25 cellular contexts compared by ENCODE assay signal in the genomic region with DNA sequence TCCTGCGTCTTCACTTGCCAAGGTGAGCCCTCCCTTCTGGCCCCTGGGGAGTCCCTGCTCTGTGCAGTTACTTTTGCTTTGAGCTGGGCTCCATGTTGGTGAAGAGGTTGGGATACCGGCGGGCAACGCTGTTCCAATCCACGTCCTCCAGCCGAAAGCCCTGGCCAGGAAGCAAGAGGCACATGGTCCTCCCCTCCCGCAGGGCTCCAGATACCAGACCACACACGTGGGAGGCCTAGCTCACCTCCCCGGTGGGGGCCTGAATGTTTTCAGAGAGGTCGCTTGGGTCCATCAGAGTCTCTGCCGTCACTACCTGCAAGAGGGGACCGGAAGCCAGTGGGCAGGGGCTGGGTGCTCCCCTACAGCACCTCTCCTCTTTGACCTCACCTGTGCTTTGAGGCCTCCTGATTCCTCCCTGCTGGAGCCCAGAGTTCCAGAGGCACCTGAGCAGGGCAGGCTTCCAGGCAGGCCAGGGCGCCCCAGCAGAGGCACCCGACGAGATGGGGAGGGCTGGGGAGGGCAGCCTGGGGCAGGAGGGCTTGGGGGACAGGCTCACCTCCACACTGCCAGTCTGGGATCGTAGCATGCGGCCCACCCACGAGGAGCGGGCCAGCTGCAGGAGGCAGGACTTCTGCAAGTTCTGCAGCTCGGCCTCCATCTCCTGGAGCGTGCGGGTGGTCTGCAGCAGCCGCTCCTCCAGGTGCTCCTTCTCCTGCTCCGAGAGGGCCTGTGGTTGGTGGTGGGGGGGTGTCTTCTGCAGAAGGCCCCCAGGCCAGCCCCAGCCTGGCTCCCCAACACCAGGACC. TPM values are rescaled to one million over a fixed set of nuclear protein-coding genes. Genes with fewer than 3 reads are reported as not detected.
A peak's percentile ranks its signal among the peaks of the same experiment; 100 is the strongest.
DNase-seq lines count a peak whose midpoint lies in the region; ATAC-seq, FAIRE-seq and TF ChIP-seq lines count a peak whose summit lies in the region.
"Had no signal": no experiment of that assay in that cellular context is flagged by ENCODE, and none has a peak within 500 bp of the region (broad histone marks: within the 10 kb centered on the region; RNA-seq: fewer than 3 reads in every experiment).

No MANE protein-coding gene starts in this region.

- H3K9me3 ChIP-seq in right cardiac atrium (ENCODE audit: control insufficient read depth, low read length) (no peaks in the 10 kb centered on the region), K562 (replicated peaks; ENCODE audit: control insufficient read depth, insufficient read depth, low read depth, low read length) (no peaks in the 10 kb centered on the region), A673 (ENCODE audit: low read depth, low read length, poor library complexity, severe bottlenecking) (no peaks in the 10 kb centered on the region), WERI-Rb-1 (ENCODE audit: severe bottlenecking) (no peaks in the 10 kb centered on the region)
- H3K9me3 ChIP-seq: thoracic aorta had no signal

- H3K27ac Mint-ChIP-seq in type B pancreatic cell, result no peak overlapping the region
- H3K27ac Mint-ChIP-seq: activated CD4-positive, alpha-beta T cell treated with anti-CD3 and anti-CD28 coated beads, Interleukin-2, amount 10 ng/mL, durations not matched to agents 24 days and 14 days had no signal

- peaks cover 5% of the 10 kb centered on the region for H3K4me1 Mint-ChIP-seq in type B pancreatic cell (ENCODE audit: unreplicated experiment)

- CTCF ChIA-PET in K562 (lab: Yijun Ruan, JAX; ENCODE audit: low intra/inter-chr PET ratio) (no interaction called here), A673 (lab: Charles Lee) (no interaction called here)

- no peak overlapping the region for H3K27ac ChIP-seq in right cardiac atrium (ENCODE audit: low read length)
- no peak overlapping the region for H3K27ac ChIP-seq in K562 (ENCODE audit: extremely low read depth, low read depth, low read length)
- H3K27ac ChIP-seq in A673 (ENCODE audit: low read depth, low read length, poor library complexity, severe bottlenecking), result no peak overlapping the region
- H3K27ac ChIP-seq in WERI-Rb-1, result no peak overlapping the region
- H3K27ac ChIP-seq: HL-60, thoracic aorta had no signal

- BruUV-seq in K562 (replicated peaks; lab: Mats Ljungman, UMichigan) (no TSS peak), A673 (replicated peaks; lab: Mats Ljungman, UMichigan) (no TSS peak)

- H3K27me3 ChIP-seq in right cardiac atrium (ENCODE audit: control insufficient read depth, insufficient read depth) (no peaks in the 10 kb centered on the region), K562 (ENCODE audit: control insufficient read depth in 2 of 2, insufficient read depth in 2 of 2, low read length in 2 of 2) (no peaks in the 10 kb centered on the region), A673 (replicated peaks; ENCODE audit: insufficient read depth, low read depth, low read length, poor library complexity) (peaks cover 22% of the 10 kb centered on the region), WERI-Rb-1 (ENCODE audit: insufficient read depth, low read depth, severe bottlenecking) (peaks cover 19% of the 10 kb centered on the region)

- no peak overlapping the region for H3K4me2 ChIP-seq in K562 (ENCODE audit: insufficient read depth, low read length)

- no peaks in the 10 kb centered on the region for H3K9me3 Mint-ChIP-seq in type B pancreatic cell
- H3K9me3 Mint-ChIP-seq: activated CD4-positive, alpha-beta T cell treated with anti-CD3 and anti-CD28 coated beads, Interleukin-2, amount 10 ng/mL, durations not matched to agents 24 days and 14 days had no signal

- TF ChIP-seq CTCF in K562 (IDR thresholded peaks at IDR 0.05 in 2 of 3, conservative IDR thresholded peaks at IDR 0.05 in 1 of 3; ENCODE audit: insufficient read depth in 2 of 3, low read depth in 1 of 3, low read length in 3 of 3) (no peak), type B pancreatic cell (conservative IDR thresholded peaks at IDR 0.05) (no peak), A673 (conservative IDR thresholded peaks at IDR 0.05; ENCODE audit: low read depth, low read length) (no peak), WERI-Rb-1 (IDR thresholded peaks at IDR 0.05; ENCODE audit: low read depth, low read length) (no peak)

- 82% methylated on average over 24 of the region's 24 CpGs for WGBS in right cardiac atrium
- WGBS in K562 (ENCODE audit: insufficient coverage, low coverage, missing lambda C conversion rate), result 58% methylated on average over 22 of the region's 24 CpGs

- no peak for TF ChIP-seq RAD21 in K562 (CRISPR knock-in tag; conservative IDR thresholded peaks at IDR 0.05 in 1 of 2, IDR thresholded peaks at IDR 0.05 in 1 of 2)

- POLR2A ChIA-PET in K562 (lab: Yijun Ruan, JAX) (interaction anchor here (0.6 to 0.8 kb wide), 2 partner anchors 23 to 239 kb away, joined by 3 to 4 read pairs; no protein-coding TSS in a partner anchor), A673 (lab: Charles Lee; ENCODE audit: low non-redundant PET) (no interaction called here)

- peaks cover 6% of the 10 kb centered on the region; the same call in 1 of the 3 replicates for H3K36me3 ChIP-seq in K562 (ENCODE audit: control insufficient read depth, insufficient read depth, low read length)
- no peaks in the 10 kb centered on the region for H3K36me3 ChIP-seq in A673 (ENCODE audit: insufficient read depth, low read length, poor library complexity, severe bottlenecking)
- H3K36me3 ChIP-seq in WERI-Rb-1, result no peaks in the 10 kb centered on the region; the same call in 1 of the 2 replicates
- H3K36me3 ChIP-seq: thoracic aorta had no signal

- no peak for TF ChIP-seq EP300 in K562 (IDR thresholded peaks at IDR 0.05; ENCODE audit: low read length)

- in situ Hi-C loops in K562 (cut with MboI), result no loop called here

- no peak for TF ChIP-seq POLR2A in K562 (conservative IDR thresholded peaks at IDR 0.05)

- H3K36me3 Mint-ChIP-seq in type B pancreatic cell, result no peaks in the 10 kb centered on the region

- intact Hi-C loops in right cardiac atrium (cut with DNase I) (loop anchor here in 2 of 4 donors (10.0 kb wide), 1 partner anchor 167 kb away; no protein-coding TSS in a partner anchor), left cardiac atrium (cut with DNase I) (loop anchor here (5.0 to 10.0 kb wide), 2 partner anchors 57 to 165 kb away; partner anchors contain the start of gene IRF7 (in 1 of the 2)), K562 (cut with micrococcal nuclease) (loop anchor here (10.0 kb wide), 2 partner anchors 57 to 137 kb away; partner anchors contain the start of genes DEAF1, IRF7 and TMEM80), A673 (cut with micrococcal nuclease; ENCODE audit: unreplicated experiment) (loop anchor here (10.0 kb wide), 1 partner anchor 167 kb away; no protein-coding TSS in a partner anchor)

- peak overlapping the region in 1 of 2 experiments; percentile 61; a peak in 2 of 4 replicates for H3K9ac ChIP-seq in K562 (ENCODE audit: insufficient read depth in 1 of 2, low read depth in 2 of 2, low read length in 2 of 2)

- peaks cover 18% of the 10 kb centered on the region for H3K27me3 Mint-ChIP-seq in type B pancreatic cell

- H4K20me1 ChIP-seq in K562 (replicated peaks; ENCODE audit: control insufficient read depth, insufficient read depth, low read length), result 0 out of 2 replicates have a peak, but pooled peaks cover 5% of the 10 kb centered on the region

- FAIRE-seq in K562 (lab: Jason Lieb, UNC), result no peak
- FAIRE-seq: bronchial epithelial cell, endometrium, GM12878, GM19239 had no signal

- H2AFZ ChIP-seq in K562 (ENCODE audit: low read depth, low read length), result peak overlapping the region; percentile 44; the same call in 1 of the 2 replicates

- DNase-seq in right cardiac atrium (peak in 2 of 3 donors; percentile 41 to 46), left cardiac atrium (no peak), K562 (ENCODE audit: extremely low read depth in 1 of 4, low spot score in 3 of 4) (no peak), type B pancreatic cell (ENCODE audit: extremely low spot score, unreplicated experiment) (no peak), A673 (ENCODE audit: low spot score) (no peak), WERI-Rb-1 (no peak)
- DNase-seq: activated CD4-positive, alpha-beta T cell treated with anti-CD3 and anti-CD28 coated beads, Interleukin-2, amount 10 ng/mL, durations not matched to agents 24 days and 14 days; activated gamma-delta T cell; C1 segment of cervical spinal cord; DMS153; glutamatergic neuron; left colon; mesenchymal stem cell; MM.1S; NCI-H1436 treated with DMSO at 0.1 percent for 48 hours; NCI-H69; stimulated activated naive CD4-positive, alpha-beta T cell; SW 1271 had no signal

- ATAC-seq in right cardiac atrium (no peak), left cardiac atrium (no peak), K562 (no peak)
- ATAC-seq: GM12878, left colon, Right ventricle myocardium inferior had no signal

- peaks cover 2% of the 10 kb centered on the region for H3K9me1 ChIP-seq in K562 (ENCODE audit: control insufficient read depth, insufficient read depth, low read length)

- H3K4me3 ChIP-seq in right cardiac atrium (ENCODE audit: low read length) (no peak overlapping the region), K562 (no peak overlapping the region), A673 (ENCODE audit: low read depth, low read length, poor library complexity, severe bottlenecking) (no peak overlapping the region), WERI-Rb-1 (ENCODE audit: low read depth, low read length) (no peak overlapping the region)
- H3K4me3 ChIP-seq: GM12878, thoracic aorta had no signal

- H3K4me3 Mint-ChIP-seq in type B pancreatic cell, result peak overlapping the region; percentile 54
- H3K4me3 Mint-ChIP-seq: activated CD4-positive, alpha-beta T cell treated with anti-CD3 and anti-CD28 coated beads, Interleukin-2, amount 10 ng/mL, durations not matched to agents 24 days and 14 days had no signal

- H3K79me2 ChIP-seq in K562 (ENCODE audit: control insufficient read depth, insufficient read depth, low read length), result peaks cover 24% of the 10 kb centered on the region

- H3K4me1 ChIP-seq in right cardiac atrium (ENCODE audit: control insufficient read depth, insufficient read depth, low read length), result no peaks in the 10 kb centered on the region
- H3K4me1 ChIP-seq in K562 (replicated peaks in 1 of 2; ENCODE audit: control insufficient read depth in 2 of 2, insufficient read depth in 2 of 2, low read length in 2 of 2), result peaks cover 23 to 97% of the 10 kb centered on the region in 2 experiments
- H3K4me1 ChIP-seq in A673 (ENCODE audit: insufficient read depth, low read length, poor library complexity, severe bottlenecking), result peaks cover 15% of the 10 kb centered on the region

RNA-seq across cellular contexts. Expression of gene LMNTD2, which starts 3.0 kb away (rescaled TPM):
- total RNA-seq in right cardiac atrium, result 1 to 10 TPM in 2 of 4 donors, under 1 TPM in 2; 0.65 to 1.4 (median 0.83) TPM
- polyA plus RNA-seq in right cardiac atrium, result 0.50 TPM
- 1 to 10 TPM in 1 of 2 donors, under 1 TPM in 1; 0.58 to 1.1 TPM for total RNA-seq in left cardiac atrium
- total RNA-seq in K562 (2011; cell fraction: chromatin; rRNA removed; ENCODE audit: low replicate concordance), result 3.8 and 17.0 TPM in 2 replicates
- 10.9 and 14.7 TPM in 2 replicates for total RNA-seq in K562 (2011; cell fraction: nucleolus; rRNA removed)
- 6.7 and 8.2 TPM in 2 replicates for total RNA-seq in K562 (2011; cell fraction: nucleoplasm; rRNA removed)
- 2.0 and 2.9 TPM in 2 replicates for total RNA-seq in K562 (2014; rRNA removed)
- 0.19 TPM in 1 of 2 replicates, not detected in the other for total RNA-seq in K562 (2014; rRNA removed; fragmentation: Illumina TruSeq; extraction: Trizol)
- total RNA-seq in K562 (2015; rRNA removed; fragmentation: Illumina TruSeq; extraction: Trizol), result 0.98 and 1.1 TPM in 2 replicates
- 3.5 and 3.9 TPM in 2 replicates for total RNA-seq in K562 (2021)
- 1.1 and 2.8 TPM in 2 replicates for polyA plus RNA-seq in K562 (2011; rRNA removed)
- polyA plus RNA-seq in K562 (2011; cell fraction: cytosol; rRNA removed), result 1.3 and 3.2 TPM in 2 replicates
- 28.7 and 36.1 TPM in 2 replicates for polyA plus RNA-seq in K562 (2011; cell fraction: nucleus; rRNA removed)
- 3.2 and 9.3 TPM in 2 replicates for polyA plus RNA-seq in K562 (2012)
- polyA plus RNA-seq in K562 (2014; fragmentation: Illumina TruSeq; extraction: Trizol), result 0.48 and 0.98 TPM in 2 replicates
- not detected for polyA plus RNA-seq in K562 (2014; fragmentation: Nextera tagmentation; extraction: Ambion mirVana)
- polyA plus RNA-seq in K562 (2014; rRNA removed), result 1.8 and 4.2 TPM in 2 replicates
- 0.14 and 0.30 TPM in 2 replicates for polyA minus RNA-seq in K562 (2011; rRNA and poly(A)+ RNA removed)
- 1.2 and 1.4 TPM in 2 replicates for polyA minus RNA-seq in K562 (2011; cell fraction: cytosol; rRNA and poly(A)+ RNA removed)
- 4.0 and 6.1 TPM in 2 replicates for polyA minus RNA-seq in K562 (2011; cell fraction: nucleus; rRNA and poly(A)+ RNA removed)
- total RNA-seq in type B pancreatic cell (ENCODE audit: low replicate concordance), result 6.7 and 7.2 TPM in 2 replicates
- total RNA-seq in A673 (2021), result 1.1 and 1.7 TPM in 2 replicates

RNA-seq across cellular contexts. Expression of gene RASSF7, which starts 3.2 kb away (rescaled TPM):
- total RNA-seq in right cardiac atrium (1 to 10 TPM; 2.5 to 6.3 (median 3.5) TPM), left cardiac atrium (1 to 10 TPM; 3.2 to 4.4 TPM), K562 (2014; rRNA removed) (45.2 and 50.3 TPM in 2 replicates), K562 (2014; rRNA removed; fragmentation: Illumina TruSeq; extraction: Trizol) (1.1 and 2.2 TPM in 2 replicates), K562 (2015; rRNA removed; fragmentation: Illumina TruSeq; extraction: Trizol) (16.2 and 18.6 TPM in 2 replicates), K562 (2021) (30.5 and 31.7 TPM in 2 replicates), type B pancreatic cell (ENCODE audit: low replicate concordance) (35.7 and 75.8 TPM in 2 replicates), A673 (2021) (4.6 and 6.2 TPM in 2 replicates)
- polyA plus RNA-seq in right cardiac atrium (5.3 TPM), K562 (2011; rRNA removed) (19.8 and 30.3 TPM in 2 replicates), K562 (2014; fragmentation: Illumina TruSeq; extraction: Trizol) (3.0 and 17.0 TPM in 2 replicates), K562 (2014; fragmentation: Nextera tagmentation; extraction: Ambion mirVana) (under 1 TPM; 0.41 to 0.92 TPM), K562 (2014; rRNA removed) (44.3 and 52.7 TPM in 2 replicates)
- total RNA-seq in K562 (2011; cell fraction: chromatin; rRNA removed; ENCODE audit: low replicate concordance), result 15.6 and 50.0 TPM in 2 replicates
- 73.5 and 76.5 TPM in 2 replicates for total RNA-seq in K562 (2011; cell fraction: nucleolus; rRNA removed)
- total RNA-seq in K562 (2011; cell fraction: nucleoplasm; rRNA removed), result 28.3 and 32.9 TPM in 2 replicates
- polyA plus RNA-seq in K562 (2011; cell fraction: cytosol; rRNA removed), result 43.4 and 94.2 TPM in 2 replicates
- 170 and 239 TPM in 2 replicates for polyA plus RNA-seq in K562 (2011; cell fraction: nucleus; rRNA removed)
- polyA plus RNA-seq in K562 (2012), result 27.7 and 32.0 TPM in 2 replicates
- polyA minus RNA-seq in K562 (2011; rRNA and poly(A)+ RNA removed), result 2.7 and 4.7 TPM in 2 replicates
- 10.8 and 13.3 TPM in 2 replicates for polyA minus RNA-seq in K562 (2011; cell fraction: cytosol; rRNA and poly(A)+ RNA removed)
- 18.8 and 21.8 TPM in 2 replicates for polyA minus RNA-seq in K562 (2011; cell fraction: nucleus; rRNA and poly(A)+ RNA removed)

RNA-seq across cellular contexts. Expression of gene PHRF1, which starts 18.7 kb away (rescaled TPM):
- total RNA-seq in right cardiac atrium (10 to 100 TPM; 18.2 to 20.8 (median 20.1) TPM), left cardiac atrium (10 to 100 TPM; 17.3 to 21.5 TPM), K562 (2014; rRNA removed) (20.4 and 28.6 TPM in 2 replicates), K562 (2014; rRNA removed; fragmentation: Illumina TruSeq; extraction: Trizol) (4.2 and 4.9 TPM in 2 replicates), K562 (2015; rRNA removed; fragmentation: Illumina TruSeq; extraction: Trizol) (17.4 and 19.1 TPM in 2 replicates), K562 (2021) (34.5 and 37.2 TPM in 2 replicates), type B pancreatic cell (ENCODE audit: low replicate concordance) (38.7 and 40.8 TPM in 2 replicates), A673 (2021) (40.2 and 43.0 TPM in 2 replicates)
- polyA plus RNA-seq in right cardiac atrium (17.0 TPM), K562 (2011; rRNA removed) (7.5 and 10.5 TPM in 2 replicates), K562 (2014; fragmentation: Illumina TruSeq; extraction: Trizol) (7.7 and 14.5 TPM in 2 replicates), K562 (2014; fragmentation: Nextera tagmentation; extraction: Ambion mirVana) (under 1 TPM; 0.07 to 0.18 TPM), K562 (2014; rRNA removed) (16.9 and 19.9 TPM in 2 replicates)
- total RNA-seq in K562 (2011; cell fraction: chromatin; rRNA removed; ENCODE audit: low replicate concordance), result 57.3 and 135 TPM in 2 replicates
- 56.1 and 60.9 TPM in 2 replicates for total RNA-seq in K562 (2011; cell fraction: nucleolus; rRNA removed)
- total RNA-seq in K562 (2011; cell fraction: nucleoplasm; rRNA removed), result 48.9 and 51.5 TPM in 2 replicates
- polyA plus RNA-seq in K562 (2011; cell fraction: cytosol; rRNA removed), result 7.2 and 14.5 TPM in 2 replicates
- 27.6 and 43.0 TPM in 2 replicates for polyA plus RNA-seq in K562 (2011; cell fraction: nucleus; rRNA removed)
- 12.2 and 16.7 TPM in 2 replicates for polyA plus RNA-seq in K562 (2012)
- polyA minus RNA-seq in K562 (2011; rRNA and poly(A)+ RNA removed), result 6.1 and 8.0 TPM in 2 replicates
- polyA minus RNA-seq in K562 (2011; cell fraction: cytosol; rRNA and poly(A)+ RNA removed), result 13.6 and 23.3 TPM in 2 replicates
- 15.5 and 20.1 TPM in 2 replicates for polyA minus RNA-seq in K562 (2011; cell fraction: nucleus; rRNA and poly(A)+ RNA removed)

RNA-seq across cellular contexts. Expression of gene LRRC56, which starts 20.2 kb away (rescaled TPM):
- under 1 TPM; 0.36 to 0.59 (median 0.43) TPM for total RNA-seq in right cardiac atrium
- polyA plus RNA-seq in right cardiac atrium, result 0.48 TPM
- total RNA-seq in left cardiac atrium, result under 1 TPM; 0.47 to 0.68 TPM
- total RNA-seq in K562 (2011; cell fraction: chromatin; rRNA removed; ENCODE audit: low replicate concordance), result 8.0 and 39.1 TPM in 2 replicates
- total RNA-seq in K562 (2011; cell fraction: nucleolus; rRNA removed), result 24.1 and 24.3 TPM in 2 replicates
- 9.9 and 12.5 TPM in 2 replicates for total RNA-seq in K562 (2011; cell fraction: nucleoplasm; rRNA removed)
- 1.5 and 1.6 TPM in 2 replicates for total RNA-seq in K562 (2014; rRNA removed)
- 0.13 and 0.22 TPM in 2 replicates for total RNA-seq in K562 (2014; rRNA removed; fragmentation: Illumina TruSeq; extraction: Trizol)
- 1.0 and 1.3 TPM in 2 replicates for total RNA-seq in K562 (2015; rRNA removed; fragmentation: Illumina TruSeq; extraction: Trizol)
- total RNA-seq in K562 (2021), result 3.4 and 4.5 TPM in 2 replicates
- 1.0 and 1.6 TPM in 2 replicates for polyA plus RNA-seq in K562 (2011; rRNA removed)
- 0.84 and 3.6 TPM in 2 replicates for polyA plus RNA-seq in K562 (2011; cell fraction: cytosol; rRNA removed)
- polyA plus RNA-seq in K562 (2011; cell fraction: nucleus; rRNA removed), result 11.6 and 26.8 TPM in 2 replicates
- polyA plus RNA-seq in K562 (2012), result 3.3 and 10.8 TPM in 2 replicates
- 0.61 and 1.4 TPM in 2 replicates for polyA plus RNA-seq in K562 (2014; fragmentation: Illumina TruSeq; extraction: Trizol)
- polyA plus RNA-seq in K562 (2014; fragmentation: Nextera tagmentation; extraction: Ambion mirVana), result under 1 TPM in 1 of 2 experiments, not detected in 1; 0.03 TPM
- 3.6 and 4.3 TPM in 2 replicates for polyA plus RNA-seq in K562 (2014; rRNA removed)
- 0.45 and 0.77 TPM in 2 replicates for polyA minus RNA-seq in K562 (2011; rRNA and poly(A)+ RNA removed)
- 0.86 and 1.1 TPM in 2 replicates for polyA minus RNA-seq in K562 (2011; cell fraction: cytosol; rRNA and poly(A)+ RNA removed)
- polyA minus RNA-seq in K562 (2011; cell fraction: nucleus; rRNA and poly(A)+ RNA removed), result 3.6 and 4.6 TPM in 2 replicates
- total RNA-seq in type B pancreatic cell (ENCODE audit: low replicate concordance), result 1.7 and 1.8 TPM in 2 replicates
- 2.1 and 2.5 TPM in 2 replicates for total RNA-seq in A673 (2021)

RNA-seq across cellular contexts. Expression of gene HRAS, which starts 22.2 kb away (rescaled TPM):
- total RNA-seq in right cardiac atrium (10 to 100 TPM; 45.7 to 60.4 (median 49.3) TPM), left cardiac atrium (10 to 100 TPM; 47.9 to 56.5 TPM), K562 (2014; rRNA removed) (73.5 and 75.9 TPM in 2 replicates), K562 (2014; rRNA removed; fragmentation: Illumina TruSeq; extraction: Trizol) (11.3 and 16.8 TPM in 2 replicates), K562 (2015; rRNA removed; fragmentation: Illumina TruSeq; extraction: Trizol) (41.3 and 43.3 TPM in 2 replicates), K562 (2021) (64.9 and 68.5 TPM in 2 replicates), type B pancreatic cell (ENCODE audit: low replicate concordance) (54.6 and 63.1 TPM in 2 replicates), A673 (2021) (82.8 and 90.2 TPM in 2 replicates)
- polyA plus RNA-seq in right cardiac atrium (64.4 TPM), K562 (2011; rRNA removed) (29.6 and 34.9 TPM in 2 replicates), K562 (2014; fragmentation: Illumina TruSeq; extraction: Trizol) (28.0 and 46.2 TPM in 2 replicates), K562 (2014; fragmentation: Nextera tagmentation; extraction: Ambion mirVana) (1 to 10 TPM; 2.8 to 5.8 TPM), K562 (2014; rRNA removed) (52.0 and 61.3 TPM in 2 replicates)
- 31.9 and 88.4 TPM in 2 replicates for total RNA-seq in K562 (2011; cell fraction: chromatin; rRNA removed; ENCODE audit: low replicate concordance)
- total RNA-seq in K562 (2011; cell fraction: nucleolus; rRNA removed), result 70.2 and 80.9 TPM in 2 replicates
- total RNA-seq in K562 (2011; cell fraction: nucleoplasm; rRNA removed), result 37.3 and 47.9 TPM in 2 replicates
- 39.3 and 69.6 TPM in 2 replicates for polyA plus RNA-seq in K562 (2011; cell fraction: cytosol; rRNA removed)
- polyA plus RNA-seq in K562 (2011; cell fraction: nucleus; rRNA removed), result 98.3 and 113 TPM in 2 replicates
- 47.4 and 91.9 TPM in 2 replicates for polyA plus RNA-seq in K562 (2012)
- 17.3 and 37.2 TPM in 2 replicates for polyA minus RNA-seq in K562 (2011; rRNA and poly(A)+ RNA removed)
- 18.2 and 20.6 TPM in 2 replicates for polyA minus RNA-seq in K562 (2011; cell fraction: cytosol; rRNA and poly(A)+ RNA removed)
- polyA minus RNA-seq in K562 (2011; cell fraction: nucleus; rRNA and poly(A)+ RNA removed), result 13.1 and 25.3 TPM in 2 replicates

Comparison
In these comparisons a context has a peak if more than half of its experiments do, and no peak if none do; other contexts are left out.
1. DNase-seq: peak in right cardiac atrium (2 of 3); none in left cardiac atrium (single experiment), K562 (0 of 4), type B pancreatic cell (single experiment), A673 (single experiment) and WERI-Rb-1 (single experiment).